In the genomic region with DNA sequence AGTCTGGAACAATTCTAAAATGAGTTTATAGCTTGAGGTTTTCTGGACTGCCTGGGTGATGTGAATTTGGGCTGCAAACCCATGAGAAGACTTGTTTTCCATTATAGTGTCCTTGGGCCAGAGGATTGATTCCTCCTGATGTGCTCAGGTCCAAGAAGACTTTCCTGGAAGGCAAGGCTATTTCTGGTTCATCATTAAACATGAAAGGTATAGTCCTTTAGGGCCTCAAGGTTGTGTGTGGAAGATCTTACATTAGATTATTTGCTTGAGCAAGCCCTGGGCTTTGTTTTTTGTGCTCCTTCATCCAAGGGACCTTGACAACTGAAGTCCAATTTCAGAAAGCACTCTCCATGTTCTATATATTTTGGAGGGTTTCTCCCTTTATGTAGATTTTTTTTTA, we compare ENCODE assay signal across 30 cellular contexts.
"Had no signal": no experiment of that assay in that cellular context is flagged by ENCODE, and none has a peak within 500 bp of the region (broad histone marks: within the 10 kb centered on the region; RNA-seq: fewer than 3 reads in every experiment).

No MANE protein-coding gene starts in this region.

- H3K4me1 Mint-ChIP-seq: natural killer cell; nephron; neural progenitor cell; stimulated activated naive CD8-positive, alpha-beta T cell treated with anti-CD3 and anti-CD28 coated beads, Interleukin-15, amount 100 ng/mL, for 72 hours had no signal

- H3K27ac Mint-ChIP-seq: natural killer cell; neural progenitor cell; progenitor cell of endocrine pancreas; stimulated activated memory B cell treated with anti-CD40 and anti-IgM and Interleukin-4, amounts not matched to agents 10 μg/mL and 1 μg/mL and 100 μg/mL, for 72 hours; stimulated activated naive CD8-positive, alpha-beta T cell treated with anti-CD3 and anti-CD28 coated beads, Interleukin-15, amount 100 ng/mL, for 72 hours; type B pancreatic cell had no signal

- H3K27me3 Mint-ChIP-seq: progenitor cell of endocrine pancreas; stimulated activated memory B cell treated with anti-CD40 and anti-IgM and Interleukin-4, amounts not matched to agents 10 μg/mL and 1 μg/mL and 100 μg/mL, for 72 hours; type B pancreatic cell had no signal

- H3K36me3 Mint-ChIP-seq: natural killer cell, neural progenitor cell, type B pancreatic cell had no signal

- H3K79me2 ChIP-seq: parathyroid adenoma had no signal

- H3K27me3 ChIP-seq: neural progenitor cell, ovary, spleen, suprapubic skin, testis, tibial artery, transverse colon, upper lobe of right lung, uterus had no signal

- H3K4me2 ChIP-seq: neural progenitor cell, smooth muscle cell had no signal

- H3K36me3 ChIP-seq: neural progenitor cell, ovary, spleen, suprapubic skin, tibial artery, transverse colon, upper lobe of right lung, uterus had no signal

- H3K9me3 ChIP-seq: ovary, suprapubic skin, testis, tibial artery, upper lobe of right lung, uterus had no signal

- DNase-seq: natural killer cell; occipital lobe; ovary; posterior cingulate gyrus; psoas muscle; right cardiac atrium; spleen; stimulated activated CD4-positive, alpha-beta T cell treated with anti-CD3 and anti-CD28 coated beads, Interleukin-12 subunit alpha, Interleukin-12 subunit beta, amount 100 ng/mL, for 4 hours; stimulated activated CD4-positive, alpha-beta T cell treated with anti-CD3 and anti-CD28 coated beads, Interleukin-1b, Interleukin-23, amount 100 ng/mL, for 48 hours; stimulated activated CD4-positive, alpha-beta T cell treated with anti-CD3 and anti-CD28 coated beads, Interleukin-4, amount 100 ng/mL, for 1 hour; stimulated activated CD4-positive, alpha-beta T cell treated with anti-CD3 and anti-CD28 coated beads, Interleukin-4, amount 100 ng/mL, for 4 hours; stimulated activated CD8-positive, alpha-beta memory T cell treated with anti-CD3 and anti-CD28 coated beads, Interleukin-4, amount 100 ng/mL, for 48 hours; stimulated activated naive CD4-positive, alpha-beta T cell; stimulated activated naive CD8-positive, alpha-beta T cell treated with anti-CD3 and anti-CD28 coated beads, Interleukin-15, amount 100 ng/mL, for 72 hours; stimulated activated naive CD8-positive, alpha-beta T cell treated with anti-CD3 and anti-CD28 coated beads, Interleukin-15, Interleukin-2, amounts not matched to agents 100 U/mL and 50 U/mL, for 24 hours; substantia nigra; testis; tibial artery; transverse colon; upper lobe of right lung; uterus had no signal

- H3K9ac ChIP-seq: neural progenitor cell, parathyroid adenoma had no signal

- H3K4me3 Mint-ChIP-seq: natural killer cell; nephron; neural progenitor cell; stimulated activated memory B cell treated with anti-CD40 and anti-IgM and Interleukin-4, amounts not matched to agents 10 μg/mL and 1 μg/mL and 100 μg/mL, for 72 hours; stimulated activated naive CD8-positive, alpha-beta T cell treated with anti-CD3 and anti-CD28 coated beads, Interleukin-15, amount 100 ng/mL, for 72 hours; type B pancreatic cell had no signal

- H2AFZ ChIP-seq: neural progenitor cell, parathyroid adenoma had no signal

- H3K27ac ChIP-seq: neural progenitor cell, ovary, parathyroid adenoma, psoas muscle, skin epidermis, spleen, suprapubic skin, testis, tibial artery, transverse colon, upper lobe of right lung, uterus had no signal

- H3K4me1 ChIP-seq: neural progenitor cell, parathyroid adenoma, psoas muscle, suprapubic skin, testis, tibial artery, upper lobe of right lung, uterus had no signal

- H3K4me3 ChIP-seq: neural progenitor cell, ovary, psoas muscle, skin epidermis, smooth muscle cell, spleen, suprapubic skin, testis, tibial artery, transverse colon, upper lobe of right lung, uterus had no signal
